ENCODE assay signal across 12 cellular contexts in the genomic region with DNA sequence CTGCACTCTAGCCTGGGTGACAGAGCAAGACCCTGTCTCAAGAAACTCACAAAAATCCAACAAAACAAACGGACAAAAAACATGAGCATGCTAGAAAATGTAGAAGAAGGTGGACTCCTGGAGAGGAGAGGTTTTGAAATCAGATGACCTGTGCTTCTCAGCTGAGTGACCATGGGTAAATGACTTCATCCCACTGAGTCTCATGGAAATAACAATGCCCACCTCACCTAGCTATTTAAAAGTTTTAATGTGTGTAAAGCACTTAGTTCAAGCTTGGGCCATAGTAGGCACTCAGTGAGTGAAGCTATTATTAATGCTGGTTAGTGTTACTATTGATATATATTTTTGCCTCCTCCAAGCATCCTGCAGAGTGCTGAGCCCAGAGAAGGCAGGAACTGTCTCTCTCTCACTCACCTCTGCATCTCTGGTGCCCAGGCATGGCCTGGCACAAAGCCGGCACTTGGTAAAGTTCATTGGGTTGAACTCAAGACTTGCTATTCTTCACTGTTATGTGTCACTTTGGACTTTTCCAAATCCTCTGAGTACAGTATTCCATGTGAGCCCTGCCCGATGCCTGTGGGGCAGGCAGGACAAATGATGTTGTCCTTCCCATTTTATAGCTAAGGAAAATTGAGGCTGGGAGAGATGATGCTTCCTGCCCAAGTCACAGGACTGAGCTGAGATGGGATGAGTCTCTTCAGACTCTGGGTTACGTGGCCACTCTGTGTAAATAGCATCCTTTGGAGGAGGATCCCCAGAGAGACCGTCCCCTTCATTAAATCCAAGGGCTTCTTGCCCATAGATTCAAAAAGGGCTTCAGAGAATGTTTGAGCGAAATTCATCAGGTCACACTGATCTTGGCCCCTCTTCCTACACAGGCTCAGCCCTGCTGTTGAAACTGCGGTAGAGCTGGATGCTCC.
DNase-seq lines count a peak whose midpoint lies in the region; ATAC-seq and TF ChIP-seq lines count a peak whose summit lies in the region.
"Had no signal": no experiment of that assay in that cellular context is flagged by ENCODE, and none has a peak within 500 bp of the region (broad histone marks: within the 10 kb centered on the region; RNA-seq: fewer than 3 reads in every experiment).

No MANE protein-coding gene starts in this region.

- H3K4me3 ChIP-seq in AG10803 (ENCODE audit: low read length): peak overlapping the region; percentile 26
- no peak overlapping the region for H3K4me3 ChIP-seq in PC-3 (ENCODE audit: low read length)
- H3K4me3 ChIP-seq in gastroesophageal sphincter: no peak overlapping the region
- H3K4me3 ChIP-seq in skin epidermis: no peak overlapping the region

- H3K27ac ChIP-seq in PC-3 (ENCODE audit: low read length) (peak overlapping the region; percentile 90), gastroesophageal sphincter (no peak overlapping the region), skin epidermis (peak overlapping the region in 20 of 21 experiments; percentile 39 to 89 (median 67))
- H3K27ac ChIP-seq: neutrophil had no signal

- peaks cover 39% of the 10 kb centered on the region for H3K4me1 ChIP-seq in PC-3 (ENCODE audit: insufficient read depth, low read length)
- peaks cover 0 to 8% (median 0%) of the 10 kb centered on the region in 3 donors for H3K4me1 ChIP-seq in gastroesophageal sphincter

- no peak for TF ChIP-seq CTCF in AG10803 (conservative IDR thresholded peaks at IDR 0.05; ENCODE audit: low read length)
- TF ChIP-seq CTCF in PC-3 (conservative IDR thresholded peaks at IDR 0.05; ENCODE audit: low read depth, low read length): no peak
- no peak for TF ChIP-seq CTCF in gastroesophageal sphincter (IDR thresholded peaks at IDR 0.05)

- WGBS in gastroesophageal sphincter (ENCODE audit: low coverage in 1 of 2), 2 donors: 72 to 100% methylated on average over 1 to 4 of the region's 7 CpGs

- H3K9ac ChIP-seq in PC-3 (ENCODE audit: low read length): peak overlapping the region; percentile 49

- POLR2A ChIA-PET in PC-3 (lab: Charles Lee; ENCODE audit: unreplicated experiment): no interaction called here

- intact Hi-C loops in PC-3 (cut with micrococcal nuclease): loop anchor here (5.0 kb wide), 1 partner anchor 89 kb away; no protein-coding TSS in a partner anchor

- no peak for TF ChIP-seq POLR2A in gastroesophageal sphincter (IDR thresholded peaks at IDR 0.05)

- no TSS peak for BruUV-seq in PC-3 (replicated peaks; lab: Mats Ljungman, UMichigan)

- no peaks in the 10 kb centered on the region for H3K79me2 ChIP-seq in PC-3 (ENCODE audit: low read length)

- no peak for TF ChIP-seq EP300 in gastroesophageal sphincter (IDR thresholded peaks at IDR 0.05)

- H2AFZ ChIP-seq in PC-3 (ENCODE audit: low read length): no peak overlapping the region

- no peaks in the 10 kb centered on the region for H3K27me3 ChIP-seq in PC-3 (ENCODE audit: low read length)
- H3K27me3 ChIP-seq in gastroesophageal sphincter: peaks cover 33% of the 10 kb centered on the region
- H3K27me3 ChIP-seq: neutrophil had no signal

- CTCF ChIA-PET in PC-3 (lab: Charles Lee): interaction anchor here (1.1 to 1.4 kb wide), 2 partner anchors 18 to 19 kb away, joined by 4 read pairs; no protein-coding TSS in a partner anchor

- peak; percentile 23 for ATAC-seq in PC-3
- ATAC-seq in gastroesophageal sphincter: peak; percentile 42
- no peak for ATAC-seq in GM18498 (IDR thresholded peaks at IDR 0.05; ENCODE audit: unreplicated experiment)
- no peak for ATAC-seq in GM18858 (IDR thresholded peaks at IDR 0.05; ENCODE audit: unreplicated experiment)
- ATAC-seq: SK-N-SH treated with all-trans-retinoic acid at 6 μM for 48 hours had no signal

- DNase-seq in AG10803 (ENCODE audit: low read depth): peak; percentile 96
- peak; percentile 46 for DNase-seq in PC-3
- DNase-seq in stimulated activated CD4-positive, alpha-beta T cell treated with anti-CD3 and anti-CD28 coated beads, Interleukin-2, amount 100 ng/mL, for 24 hours: no peak
- DNase-seq in H4 (ENCODE audit: low spot score): no peak
- DNase-seq: hypothalamus; stimulated activated CD4-positive, alpha-beta T cell treated with anti-CD3 and anti-CD28 coated beads, Interleukin-12 subunit alpha, Interleukin-12 subunit beta, amount 100 ng/mL, for 4 hours had no signal

- peak overlapping the region; percentile 59 for H3K4me2 ChIP-seq in PC-3 (ENCODE audit: low read length)

- H3F3A ChIP-seq in PC-3 (ENCODE audit: low read length, unreplicated experiment): no peaks in the 10 kb centered on the region

- no peaks in the 10 kb centered on the region for H3K9me2 ChIP-seq in PC-3 (replicated peaks; ENCODE audit: low read length)

- no peaks in the 10 kb centered on the region for H4K20me1 ChIP-seq in PC-3 (ENCODE audit: low read length)

- H3K36me3 ChIP-seq in PC-3 (ENCODE audit: low read depth, low read length) (no peaks in the 10 kb centered on the region), gastroesophageal sphincter (no peaks in the 10 kb centered on the region)
- H3K36me3 ChIP-seq: neutrophil had no signal

- H3K9me3 ChIP-seq in PC-3 (ENCODE audit: low read length) (no peaks in the 10 kb centered on the region), gastroesophageal sphincter (peaks cover 0 to 7% (median 0%) of the 10 kb centered on the region in 3 donors)
- H3K9me3 ChIP-seq: neutrophil had no signal

Comparison
In these comparisons a context has a peak if more than half of its experiments do, and no peak if none do; other contexts are left out.
1. DNase-seq: peak in AG10803 (single experiment) and PC-3 (single experiment); none in stimulated activated CD4-positive, alpha-beta T cell treated with anti-CD3 and anti-CD28 coated beads, Interleukin-2, amount 100 ng/mL, for 24 hours (0 of 2) and H4 (single experiment).
2. ATAC-seq: peak in PC-3 (single experiment) and gastroesophageal sphincter (single experiment); none in GM18498 (single experiment) and GM18858 (single experiment).
3. H3K27ac ChIP-seq: peak in PC-3 (single experiment) and skin epidermis (20 of 21); none in gastroesophageal sphincter (0 of 4).